Comparison of ENCODE assay signal across 8 cellular contexts in genomic region chr2:29114841-29115609, GRCh38. TPM values are rescaled to one million over a fixed set of nuclear protein-coding genes. Genes with fewer than 3 reads are reported as not detected.
A peak's percentile ranks its signal among the peaks of the same experiment; 100 is the strongest.
DNase-seq lines count a peak whose midpoint lies in the region; ATAC-seq, FAIRE-seq and TF ChIP-seq lines count a peak whose summit lies in the region.

Gene CLIP4 (plus strand): TSS chr2:29115415. CDS start chr2:29121389, 5,974 bp downstream.

- FAIRE-seq in HTR-8/SVneo (lab: Jason Lieb, UNC), result peak; percentile 75

- H3K27me3 ChIP-seq in A673 (replicated peaks; ENCODE audit: insufficient read depth, low read depth, low read length, poor library complexity) (no peaks in the 10 kb centered on the region), layer of hippocampus (ENCODE audit: control insufficient read depth, insufficient read depth, low read length) (no peaks in the 10 kb centered on the region)

- H3K4me3 ChIP-seq in A673 (ENCODE audit: low read depth, low read length, poor library complexity, severe bottlenecking), result peak within 1 kb of the TSS; percentile 58

- CTCF ChIA-PET in A673 (lab: Charles Lee), result no interaction called here

- H3K27me3 Mint-ChIP-seq in chondrocyte (ENCODE audit: low read depth), result no peaks in the 10 kb centered on the region

- peaks cover 59% of the 10 kb centered on the region for H3K4me1 Mint-ChIP-seq in chondrocyte (ENCODE audit: low read depth)

- DNase-seq in A673 (ENCODE audit: low spot score) (peak; percentile 67), HTR-8/SVneo (ENCODE audit: insufficient read length, low spot score) (peak; percentile 51), chondrocyte (ENCODE audit: low spot score) (no peak), cortex of kidney (lab: John Stamatoyannopoulos, UW) (no peak)
- peak; percentile 79 to 85 for DNase-seq in activated CD4-positive, alpha-beta T cell treated with anti-CD3 and anti-CD28 coated beads for 4 hours
- peak; percentile 52 for DNase-seq in stimulated activated CD4-positive, alpha-beta T cell treated with anti-CD3 and anti-CD28 coated beads, Interleukin-1b, Interleukin-23, amount 100 ng/mL, for 48 hours

- no TSS peak for BruUV-seq in A673 (replicated peaks; lab: Mats Ljungman, UMichigan)

- POLR2A ChIA-PET in A673 (lab: Charles Lee; ENCODE audit: low non-redundant PET), result no interaction called here

- TF ChIP-seq CTCF in A673 (conservative IDR thresholded peaks at IDR 0.05; ENCODE audit: low read depth, low read length), result no peak
- TF ChIP-seq CTCF in chondrocyte (IDR thresholded peaks at IDR 0.05), result no peak

- peaks cover 18% of the 10 kb centered on the region for H3K4me1 ChIP-seq in A673 (ENCODE audit: insufficient read depth, low read length, poor library complexity, severe bottlenecking)

- H3K27ac Mint-ChIP-seq in chondrocyte (ENCODE audit: unreplicated experiment), result peak within 1 kb of the TSS; percentile 94

- ATAC-seq in GM19035 (IDR thresholded peaks at IDR 0.05; ENCODE audit: unreplicated experiment), result peak; percentile 46

- H3K27ac ChIP-seq in A673 (ENCODE audit: low read depth, low read length, poor library complexity, severe bottlenecking) (peak within 1 kb of the TSS; percentile 72), layer of hippocampus (ENCODE audit: low read depth, low read length) (peak within 1 kb of the TSS; percentile 94)

- no peaks in the 10 kb centered on the region for H3K9me3 Mint-ChIP-seq in chondrocyte (ENCODE audit: low read depth)

- no peaks in the 10 kb centered on the region for H3K36me3 ChIP-seq in A673 (ENCODE audit: insufficient read depth, low read length, poor library complexity, severe bottlenecking)

- H3K9me3 ChIP-seq in A673 (ENCODE audit: low read depth, low read length, poor library complexity, severe bottlenecking), result no peaks in the 10 kb centered on the region

- H3K36me3 Mint-ChIP-seq in chondrocyte (ENCODE audit: low read depth), result no peaks in the 10 kb centered on the region

- H3K4me3 Mint-ChIP-seq in chondrocyte (ENCODE audit: unreplicated experiment), result peak within 1 kb of the TSS; percentile 86

- intact Hi-C loops in A673 (cut with micrococcal nuclease; ENCODE audit: unreplicated experiment), result no loop called here

RNA-seq across cellular contexts. Expression of gene CLIP4, which starts in this region (rescaled TPM):
- total RNA-seq in A673 (2021) (14.9 and 18.2 TPM in 2 replicates), chondrocyte (27.7 to 35.6 TPM (median 30.1 TPM) in 3 replicates)

Comparison
In these comparisons a context has a peak if more than half of its experiments do, and no peak if none do; other contexts are left out.
1. DNase-seq: peak in A673 (single experiment), HTR-8/SVneo (single experiment), activated CD4-positive, alpha-beta T cell treated with anti-CD3 and anti-CD28 coated beads for 4 hours (2 of 2) and stimulated activated CD4-positive, alpha-beta T cell treated with anti-CD3 and anti-CD28 coated beads, Interleukin-1b, Interleukin-23, amount 100 ng/mL, for 48 hours (single experiment); none in chondrocyte (single experiment) and cortex of kidney (single experiment).